In the genomic region with DNA sequence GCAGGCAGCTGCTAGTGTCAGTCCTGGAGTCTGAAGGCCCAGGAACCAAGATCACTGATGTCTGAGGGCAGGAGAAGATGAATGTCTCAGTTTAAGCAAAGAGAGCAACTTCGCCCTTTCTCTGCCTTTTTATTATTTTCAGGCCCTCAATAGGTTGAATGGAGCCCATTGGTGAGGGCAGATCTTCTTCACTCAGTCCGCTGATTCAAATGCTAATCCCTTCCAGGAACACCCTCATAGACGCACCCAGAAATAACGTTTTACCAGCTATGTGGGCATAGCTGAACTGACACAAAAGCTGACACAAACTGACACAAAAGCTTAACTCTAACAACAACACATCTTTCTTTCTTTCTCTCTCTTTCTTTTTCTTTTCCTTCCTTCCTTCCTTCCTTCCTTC, we compare ENCODE assay signal across 2 cellular contexts.
TF ChIP-seq lines count a peak whose summit lies in the region.

No MANE protein-coding gene starts in this region.

TF ChIP-seq in GM23338, 12 proteins besides CTCF, POLR2A, EP300 and RAD21 (continued from another document):
- no peak for TF ChIP-seq ZNF462 (CRISPR knock-in tag; IDR thresholded peaks at IDR 0.05)

TF ChIP-seq in WTC11, 78 proteins besides CTCF, POLR2A, EP300 and RAD21 (continued from another document):
- TF ChIP-seq CREB1 (CRISPR knock-in tag; IDR thresholded peaks at IDR 0.05) (no peak), ATF2 (CRISPR knock-in tag; IDR thresholded peaks at IDR 0.05; ENCODE audit: borderline replicate concordance, low read depth) (no peak), ZNF219 (CRISPR knock-in tag; IDR thresholded peaks at IDR 0.05; ENCODE audit: borderline replicate concordance) (no peak), ATF1 (CRISPR knock-in tag; IDR thresholded peaks at IDR 0.05) (no peak), TP53 (CRISPR knock-in tag; IDR thresholded peaks at IDR 0.05) (no peak), MLX (CRISPR knock-in tag; IDR thresholded peaks at IDR 0.05) (no peak)
